In the genomic region with DNA sequence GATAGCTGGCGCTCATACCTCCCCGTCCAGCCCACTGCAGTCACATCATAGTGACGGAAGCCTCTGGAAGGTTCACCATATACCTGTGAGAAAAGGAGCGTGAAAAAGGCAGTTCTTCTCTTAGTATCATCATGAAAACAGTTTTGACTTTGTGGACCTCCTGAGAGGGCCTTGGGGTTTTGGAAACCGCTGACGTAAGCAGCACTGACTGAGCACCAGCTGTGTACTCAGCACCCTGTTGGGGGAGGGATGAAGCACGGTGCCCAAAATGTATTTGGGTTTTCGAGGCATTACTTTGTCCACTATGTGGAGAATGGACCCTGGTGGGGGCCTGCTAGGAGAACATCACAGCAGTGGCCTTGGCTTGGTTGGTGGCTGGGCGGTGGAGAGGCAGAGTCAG, we compare ENCODE assay signal across 21 cellular contexts. TPM values are rescaled to one million over a fixed set of nuclear protein-coding genes. Genes with fewer than 3 reads are reported as not detected.
DNase-seq lines count a peak whose midpoint lies in the region; ATAC-seq and TF ChIP-seq lines count a peak whose summit lies in the region.
"Had no signal": no experiment of that assay in that cellular context is flagged by ENCODE, and none has a peak within 500 bp of the region (broad histone marks: within the 10 kb centered on the region; RNA-seq: fewer than 3 reads in every experiment).

No MANE protein-coding gene starts in this region.

- H3K27ac ChIP-seq in CD4-positive, alpha-beta T cell (ENCODE audit: low read depth, low read length), result no peak overlapping the region
- H3K27ac ChIP-seq: KMS-11 had no signal

- H3K9me3 ChIP-seq in T-helper 17 cell (ENCODE audit: control insufficient read depth, low read length, poor library complexity, severe bottlenecking), result no peaks in the 10 kb centered on the region
- no peaks in the 10 kb centered on the region for H3K9me3 ChIP-seq in CD4-positive, alpha-beta T cell (ENCODE audit: control insufficient read depth, low read length)
- H3K9me3 ChIP-seq: HAP-1 had no signal

- peak; percentile 14 for ATAC-seq in activated CD8-positive, alpha-beta T cell treated with anti-CD3 and anti-CD28 coated beads for 36 hours
- no peak for ATAC-seq in activated CD8-positive, alpha-beta T cell treated with anti-CD3 and anti-CD28 coated beads, Interleukin-2, amount 10 ng/mL, durations not matched to agents 7 days and 5 days
- ATAC-seq in T-helper 17 cell, result no peak
- no peak for ATAC-seq in CD4-positive, alpha-beta T cell (ENCODE audit: poor library complexity)
- no peak for ATAC-seq in HG02798 (IDR thresholded peaks at IDR 0.05; ENCODE audit: poor library complexity, unreplicated experiment)

- H3K36me3 Mint-ChIP-seq in activated CD8-positive, alpha-beta T cell treated with anti-CD3 and anti-CD28 coated beads for 36 hours (ENCODE audit: low read depth), result peaks cover 83% of the 10 kb centered on the region
- peaks cover 61% of the 10 kb centered on the region for H3K36me3 Mint-ChIP-seq in activated CD8-positive, alpha-beta T cell treated with anti-CD3 and anti-CD28 coated beads, Interleukin-2, amount 10 ng/mL, durations not matched to agents 7 days and 5 days (ENCODE audit: low read depth)
- H3K36me3 Mint-ChIP-seq in T-helper 17 cell (ENCODE audit: low read depth) (no peaks in the 10 kb centered on the region), osteocyte (ENCODE audit: unreplicated experiment) (peaks cover 29% of the 10 kb centered on the region)
- H3K36me3 Mint-ChIP-seq in activated T-helper 2 cell treated with anti-CD3 and anti-CD28 coated beads, Interferon-gamma antibody, Interleukin-2, Interleukin-4, amounts not matched to agents 10 μg/mL and 5 μg/mL and 100 μg/mL, durations not matched to agents 14 hours and 24 hours and 36 hours (ENCODE audit: low read depth), result peaks cover 81% of the 10 kb centered on the region
- peaks cover 54% of the 10 kb centered on the region for H3K36me3 Mint-ChIP-seq in CD4-positive, alpha-beta T cell (ENCODE audit: low read depth)

- POLR2A ChIA-PET in activated CD8-positive, alpha-beta T cell treated with anti-CD3 and anti-CD28 coated beads for 36 hours (lab: Charles Lee), result interaction anchor here (0.9 kb wide), 1 partner anchor 63 kb away, joined by 5 read pairs; no protein-coding TSS in a partner anchor
- POLR2A ChIA-PET in activated CD8-positive, alpha-beta T cell treated with anti-CD3 and anti-CD28 coated beads, Interleukin-2, amount 10 ng/mL, durations not matched to agents 7 days and 5 days (lab: Charles Lee), result no interaction called here
- POLR2A ChIA-PET in CD4-positive, alpha-beta T cell (lab: Charles Lee), result no interaction called here

- peak overlapping the region; percentile 89 for H3K27ac Mint-ChIP-seq in activated CD8-positive, alpha-beta T cell treated with anti-CD3 and anti-CD28 coated beads for 36 hours
- H3K27ac Mint-ChIP-seq in activated CD8-positive, alpha-beta T cell treated with anti-CD3 and anti-CD28 coated beads, Interleukin-2, amount 10 ng/mL, durations not matched to agents 7 days and 5 days, result no peak overlapping the region
- H3K27ac Mint-ChIP-seq in T-helper 17 cell, result peak overlapping the region; percentile 14
- H3K27ac Mint-ChIP-seq in activated T-helper 2 cell treated with anti-CD3 and anti-CD28 coated beads, Interferon-gamma antibody, Interleukin-2, Interleukin-4, amounts not matched to agents 10 μg/mL and 5 μg/mL and 100 μg/mL, durations not matched to agents 14 hours and 24 hours and 36 hours, result peak overlapping the region; percentile 69
- no peak overlapping the region for H3K27ac Mint-ChIP-seq in osteocyte (ENCODE audit: unreplicated experiment)
- no peak overlapping the region for H3K27ac Mint-ChIP-seq in CD4-positive, alpha-beta T cell

- H3K9me3 Mint-ChIP-seq in activated CD8-positive, alpha-beta T cell treated with anti-CD3 and anti-CD28 coated beads for 36 hours, result peaks cover 19% of the 10 kb centered on the region
- H3K9me3 Mint-ChIP-seq in activated CD8-positive, alpha-beta T cell treated with anti-CD3 and anti-CD28 coated beads, Interleukin-2, amount 10 ng/mL, durations not matched to agents 7 days and 5 days (ENCODE audit: insufficient read depth), result peaks cover 9% of the 10 kb centered on the region
- peaks cover 17% of the 10 kb centered on the region for H3K9me3 Mint-ChIP-seq in activated T-helper 2 cell treated with anti-CD3 and anti-CD28 coated beads, Interferon-gamma antibody, Interleukin-2, Interleukin-4, amounts not matched to agents 10 μg/mL and 5 μg/mL and 100 μg/mL, durations not matched to agents 14 hours and 24 hours and 36 hours
- no peaks in the 10 kb centered on the region for H3K9me3 Mint-ChIP-seq in osteocyte (ENCODE audit: unreplicated experiment)
- no peaks in the 10 kb centered on the region for H3K9me3 Mint-ChIP-seq in CD4-positive, alpha-beta T cell

- no peak for TF ChIP-seq CTCF in activated CD8-positive, alpha-beta T cell treated with anti-CD3 and anti-CD28 coated beads for 36 hours (IDR thresholded peaks at IDR 0.05)
- no peak for TF ChIP-seq CTCF in osteocyte (IDR thresholded peaks at IDR 0.05)
- no peak for TF ChIP-seq CTCF in CD4-positive, alpha-beta T cell (IDR thresholded peaks at IDR 0.05)

- intact Hi-C loops in activated CD8-positive, alpha-beta T cell treated with anti-CD3 and anti-CD28 coated beads for 36 hours (cut with micrococcal nuclease), result no loop called here
- intact Hi-C loops in activated T-helper 2 cell treated with anti-CD3 and anti-CD28 coated beads, Interferon-gamma antibody, Interleukin-2, Interleukin-4, amounts not matched to agents 10 μg/mL and 5 μg/mL and 100 μg/mL, durations not matched to agents 14 hours and 24 hours and 36 hours (cut with micrococcal nuclease), result loop anchor here (10.0 kb wide), 1 partner anchor 631 kb away; no protein-coding TSS in a partner anchor
- intact Hi-C loops in CD4-positive, alpha-beta T cell (cut with DNase I, micrococcal nuclease), result loop anchor here in 1 of 2 experiments (10.0 kb wide), 1 partner anchor 371 kb away; no protein-coding TSS in a partner anchor

- DNase-seq in activated CD8-positive, alpha-beta T cell treated with anti-CD3 and anti-CD28 coated beads for 36 hours, result no peak
- DNase-seq in activated CD8-positive, alpha-beta T cell treated with anti-CD3 and anti-CD28 coated beads, Interleukin-2, amount 10 ng/mL, durations not matched to agents 7 days and 5 days, result no peak
- DNase-seq in T-helper 17 cell (no peak), osteocyte (ENCODE audit: extremely low spot score, unreplicated experiment) (peak; percentile 59)
- no peak for DNase-seq in activated T-helper 2 cell treated with anti-CD3 and anti-CD28 coated beads, Interferon-gamma antibody, Interleukin-2, Interleukin-4, amounts not matched to agents 10 μg/mL and 5 μg/mL and 100 μg/mL, durations not matched to agents 14 hours and 24 hours and 36 hours (ENCODE audit: low spot score)
- no peak for DNase-seq in CD4-positive, alpha-beta T cell
- DNase-seq: ACHN, C1 segment of cervical spinal cord, COR-L47, DMS 273 treated with DMSO at 0.1 percent for 48 hours, MV-4-11, NCI-H187 treated with DMSO at 0.1 percent for 48 hours, NCI-H226, NCI-H524, NCI-H82, OCI-M1, Right ventricle myocardium superior had no signal

- H3K4me3 Mint-ChIP-seq in activated CD8-positive, alpha-beta T cell treated with anti-CD3 and anti-CD28 coated beads for 36 hours, result peak overlapping the region; percentile 6
- no peak overlapping the region for H3K4me3 Mint-ChIP-seq in activated CD8-positive, alpha-beta T cell treated with anti-CD3 and anti-CD28 coated beads, Interleukin-2, amount 10 ng/mL, durations not matched to agents 7 days and 5 days
- no peak overlapping the region for H3K4me3 Mint-ChIP-seq in T-helper 17 cell
- no peak overlapping the region for H3K4me3 Mint-ChIP-seq in activated T-helper 2 cell treated with anti-CD3 and anti-CD28 coated beads, Interferon-gamma antibody, Interleukin-2, Interleukin-4, amounts not matched to agents 10 μg/mL and 5 μg/mL and 100 μg/mL, durations not matched to agents 14 hours and 24 hours and 36 hours (ENCODE audit: low read depth)
- H3K4me3 Mint-ChIP-seq in osteocyte (ENCODE audit: unreplicated experiment), result no peak overlapping the region
- no peak overlapping the region for H3K4me3 Mint-ChIP-seq in CD4-positive, alpha-beta T cell

- H3K4me1 Mint-ChIP-seq in activated CD8-positive, alpha-beta T cell treated with anti-CD3 and anti-CD28 coated beads for 36 hours (ENCODE audit: low read depth), result peaks cover 73% of the 10 kb centered on the region
- H3K4me1 Mint-ChIP-seq in activated CD8-positive, alpha-beta T cell treated with anti-CD3 and anti-CD28 coated beads, Interleukin-2, amount 10 ng/mL, durations not matched to agents 7 days and 5 days (ENCODE audit: low read depth), result peaks cover 74% of the 10 kb centered on the region
- peaks cover 25% of the 10 kb centered on the region for H3K4me1 Mint-ChIP-seq in T-helper 17 cell
- H3K4me1 Mint-ChIP-seq in activated T-helper 2 cell treated with anti-CD3 and anti-CD28 coated beads, Interferon-gamma antibody, Interleukin-2, Interleukin-4, amounts not matched to agents 10 μg/mL and 5 μg/mL and 100 μg/mL, durations not matched to agents 14 hours and 24 hours and 36 hours (ENCODE audit: low read depth), result peaks cover 69% of the 10 kb centered on the region
- peaks cover 13% of the 10 kb centered on the region for H3K4me1 Mint-ChIP-seq in osteocyte (ENCODE audit: unreplicated experiment)
- H3K4me1 Mint-ChIP-seq in CD4-positive, alpha-beta T cell (ENCODE audit: low read depth), result peaks cover 42% of the 10 kb centered on the region

- no peaks in the 10 kb centered on the region for H3K27me3 Mint-ChIP-seq in activated CD8-positive, alpha-beta T cell treated with anti-CD3 and anti-CD28 coated beads for 36 hours
- no peaks in the 10 kb centered on the region for H3K27me3 Mint-ChIP-seq in activated CD8-positive, alpha-beta T cell treated with anti-CD3 and anti-CD28 coated beads, Interleukin-2, amount 10 ng/mL, durations not matched to agents 7 days and 5 days (ENCODE audit: low read depth)
- H3K27me3 Mint-ChIP-seq in T-helper 17 cell (no peaks in the 10 kb centered on the region), osteocyte (ENCODE audit: unreplicated experiment) (no peaks in the 10 kb centered on the region)
- no peaks in the 10 kb centered on the region for H3K27me3 Mint-ChIP-seq in activated T-helper 2 cell treated with anti-CD3 and anti-CD28 coated beads, Interferon-gamma antibody, Interleukin-2, Interleukin-4, amounts not matched to agents 10 μg/mL and 5 μg/mL and 100 μg/mL, durations not matched to agents 14 hours and 24 hours and 36 hours (ENCODE audit: low read depth)
- no peaks in the 10 kb centered on the region for H3K27me3 Mint-ChIP-seq in CD4-positive, alpha-beta T cell

- no peaks in the 10 kb centered on the region for H3K27me3 ChIP-seq in CD4-positive, alpha-beta T cell (ENCODE audit: control insufficient read depth, insufficient read depth, low read length)

- CTCF ChIA-PET in activated CD8-positive, alpha-beta T cell treated with anti-CD3 and anti-CD28 coated beads for 36 hours (lab: Charles Lee), result interaction anchor here (1.3 to 1.9 kb wide), 2 partner anchors 98 to 214 kb away, joined by 3 to 5 read pairs; no protein-coding TSS in a partner anchor
- CTCF ChIA-PET in activated CD8-positive, alpha-beta T cell treated with anti-CD3 and anti-CD28 coated beads, Interleukin-2, amount 10 ng/mL, durations not matched to agents 7 days and 5 days (lab: Charles Lee), result no interaction called here
- CTCF ChIA-PET in CD4-positive, alpha-beta T cell (lab: Charles Lee), result no interaction called here

RNA-seq across cellular contexts. Expression of a gene that starts 5.4 kb away (rescaled TPM):
- 10 to 100 TPM; 77.9 to 93.2 TPM for total RNA-seq in activated CD8-positive, alpha-beta T cell treated with anti-CD3 and anti-CD28 coated beads for 36 hours
- total RNA-seq in activated CD8-positive, alpha-beta T cell treated with anti-CD3 and anti-CD28 coated beads, Interleukin-2, amount 10 ng/mL, durations not matched to agents 7 days and 5 days, result 10 to 100 TPM; 34.1 to 40.4 TPM
- total RNA-seq in T-helper 17 cell (10 to 100 TPM; 15.9 to 17.8 TPM), osteocyte (22.1 and 22.5 TPM in 2 replicates)
- 98.6 and 102 TPM in 2 replicates for total RNA-seq in activated T-helper 2 cell treated with anti-CD3 and anti-CD28 coated beads, Interferon-gamma antibody, Interleukin-2, Interleukin-4, amounts not matched to agents 10 μg/mL and 5 μg/mL and 100 μg/mL, durations not matched to agents 14 hours and 24 hours and 36 hours
- 1 to 10 TPM; 8.9 to 9.6 TPM for total RNA-seq in CD4-positive, alpha-beta T cell

RNA-seq across cellular contexts. Expression of a gene that starts 33.9 kb away (rescaled TPM):
- total RNA-seq in activated CD8-positive, alpha-beta T cell treated with anti-CD3 and anti-CD28 coated beads for 36 hours, result under 1 TPM; 0.11 to 0.27 TPM
- total RNA-seq in activated CD8-positive, alpha-beta T cell treated with anti-CD3 and anti-CD28 coated beads, Interleukin-2, amount 10 ng/mL, durations not matched to agents 7 days and 5 days, result under 1 TPM; 0.10 to 0.13 TPM
- total RNA-seq in T-helper 17 cell (under 1 TPM in 1 of 2 donors, not detected in 1; 0.05 TPM), osteocyte (not detected in 2 replicates)
- total RNA-seq in activated T-helper 2 cell treated with anti-CD3 and anti-CD28 coated beads, Interferon-gamma antibody, Interleukin-2, Interleukin-4, amounts not matched to agents 10 μg/mL and 5 μg/mL and 100 μg/mL, durations not matched to agents 14 hours and 24 hours and 36 hours, result 0.07 and 0.14 TPM in 2 replicates
- not detected for total RNA-seq in CD4-positive, alpha-beta T cell
- total RNA-seq: HT-29, Right ventricle myocardium superior had no signal

Comparison
In these comparisons a context has a peak if more than half of its experiments do, and no peak if none do; other contexts are left out.
1. H3K27ac Mint-ChIP-seq: peak in activated CD8-positive, alpha-beta T cell treated with anti-CD3 and anti-CD28 coated beads for 36 hours (single experiment), T-helper 17 cell (single experiment) and activated T-helper 2 cell treated with anti-CD3 and anti-CD28 coated beads, Interferon-gamma antibody, Interleukin-2, Interleukin-4, amounts not matched to agents 10 μg/mL and 5 μg/mL and 100 μg/mL, durations not matched to agents 14 hours and 24 hours and 36 hours (single experiment); none in activated CD8-positive, alpha-beta T cell treated with anti-CD3 and anti-CD28 coated beads, Interleukin-2, amount 10 ng/mL, durations not matched to agents 7 days and 5 days (single experiment), osteocyte (single experiment) and CD4-positive, alpha-beta T cell (single experiment).